In genomic region chr20:44410583-44411019, GRCh38 we compare ENCODE assay signal across 1 cellular context.
TF ChIP-seq lines count a peak whose summit lies in the region.

No MANE protein-coding gene starts in this region.

TF ChIP-seq in HepG2, 621 proteins besides CTCF, POLR2A, EP300 and RAD21 (continues in another document):
- TF ChIP-seq STAT5B (CRISPR knock-in tag; IDR thresholded peaks at IDR 0.05) = peak; percentile 29; the same call in 1 of the 2 replicates
- TF ChIP-seq SSRP1 (CRISPR knock-in tag; IDR thresholded peaks at IDR 0.05) = 0 out of 2 replicates have a peak, but pooled peaks have one; percentile 12
- 0 out of 2 replicates have a peak, but pooled peaks have one; percentile 4 for TF ChIP-seq ZNF317 (CRISPR knock-in tag; IDR thresholded peaks at IDR 0.05)
- TF ChIP-seq TBP (CRISPR knock-in tag; IDR thresholded peaks at IDR 0.05) = no peak
- TF ChIP-seq TFDP1 (CRISPR knock-in tag; IDR thresholded peaks at IDR 0.05; ENCODE audit: borderline replicate concordance) = 0 out of 2 replicates have a peak, but pooled peaks have one; percentile 35
- TF ChIP-seq ZNF607 (CRISPR knock-in tag; IDR thresholded peaks at IDR 0.05; ENCODE audit: borderline replicate concordance) = peak; percentile 41
- TF ChIP-seq ZBTB38 (CRISPR knock-in tag; IDR thresholded peaks at IDR 0.05) = no peak
- peak; percentile 28; the same call in 1 of the 2 replicates for TF ChIP-seq ZNF30 (CRISPR knock-in tag; IDR thresholded peaks at IDR 0.05)
- TF ChIP-seq ZNF709 (CRISPR knock-in tag; IDR thresholded peaks at IDR 0.05) = no peak
- TF ChIP-seq SP2 (CRISPR knock-in tag; IDR thresholded peaks at IDR 0.05) = 0 out of 2 replicates have a peak, but pooled peaks have one; percentile 51
- TF ChIP-seq FOXO4 (CRISPR knock-in tag; conservative IDR thresholded peaks at IDR 0.05) = 0 out of 2 replicates have a peak, but pooled peaks have one; percentile 82
- no peak for TF ChIP-seq ZEB1 (IDR thresholded peaks at IDR 0.05; ENCODE audit: insufficient replicate concordance, low read depth)
- 0 out of 2 replicates have a peak, but pooled peaks have one; percentile 5 for TF ChIP-seq MIER2 (CRISPR knock-in tag; IDR thresholded peaks at IDR 0.05)
- peak; percentile 72; the same call in 1 of the 2 replicates for TF ChIP-seq SMYD3 (CRISPR knock-in tag; IDR thresholded peaks at IDR 0.05)
- TF ChIP-seq, protein P1, sequence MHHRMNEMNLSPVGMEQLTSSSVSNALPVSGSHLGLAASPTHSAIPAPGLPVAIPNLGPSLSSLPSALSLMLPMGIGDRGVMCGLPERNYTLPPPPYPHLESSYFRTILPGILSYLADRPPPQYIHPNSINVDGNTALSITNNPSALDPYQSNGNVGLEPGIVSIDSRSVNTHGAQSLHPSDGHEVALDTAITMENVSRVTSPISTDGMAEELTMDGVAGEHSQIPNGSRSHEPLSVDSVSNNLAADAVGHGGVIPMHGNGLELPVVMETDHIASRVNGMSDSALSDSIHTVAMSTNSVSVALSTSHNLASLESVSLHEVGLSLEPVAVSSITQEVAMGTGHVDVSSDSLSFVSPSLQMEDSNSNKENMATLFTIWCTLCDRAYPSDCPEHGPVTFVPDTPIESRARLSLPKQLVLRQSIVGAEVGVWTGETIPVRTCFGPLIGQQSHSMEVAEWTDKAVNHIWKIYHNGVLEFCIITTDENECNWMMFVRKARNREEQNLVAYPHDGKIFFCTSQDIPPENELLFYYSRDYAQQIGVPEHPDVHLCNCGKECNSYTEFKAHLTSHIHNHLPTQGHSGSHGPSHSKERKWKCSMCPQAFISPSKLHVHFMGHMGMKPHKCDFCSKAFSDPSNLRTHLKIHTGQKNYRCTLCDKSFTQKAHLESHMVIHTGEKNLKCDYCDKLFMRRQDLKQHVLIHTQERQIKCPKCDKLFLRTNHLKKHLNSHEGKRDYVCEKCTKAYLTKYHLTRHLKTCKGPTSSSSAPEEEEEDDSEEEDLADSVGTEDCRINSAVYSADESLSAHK (CRISPR knock-in tag; IDR thresholded peaks at IDR 0.05; ENCODE audit: borderline replicate concordance) = peak; percentile 27; the same call in 1 of the 2 replicates
- TF ChIP-seq MAFG (CRISPR knock-in tag; IDR thresholded peaks at IDR 0.05) = peak; percentile 35; the same call in 1 of the 2 replicates
- TF ChIP-seq PAF1 (CRISPR knock-in tag; IDR thresholded peaks at IDR 0.05) = 0 out of 2 replicates have a peak, but pooled peaks have one; percentile 82
- 0 out of 2 replicates have a peak, but pooled peaks have one; percentile 9 for TF ChIP-seq ZMYM4 (CRISPR knock-in tag; IDR thresholded peaks at IDR 0.05)
- TF ChIP-seq IRX3 (CRISPR knock-in tag; IDR thresholded peaks at IDR 0.05; ENCODE audit: borderline replicate concordance, low read depth) = 0 out of 2 replicates have a peak, but pooled peaks have one; percentile 45
- 0 out of 2 replicates have a peak, but pooled peaks have one; percentile 40 for TF ChIP-seq ARHGAP35 (CRISPR knock-in tag; IDR thresholded peaks at IDR 0.05; ENCODE audit: borderline replicate concordance)
- TF ChIP-seq RBFOX2 (IDR thresholded peaks at IDR 0.05; ENCODE audit: low read depth, low read length) = peak; percentile 59
- TF ChIP-seq, protein P2, sequence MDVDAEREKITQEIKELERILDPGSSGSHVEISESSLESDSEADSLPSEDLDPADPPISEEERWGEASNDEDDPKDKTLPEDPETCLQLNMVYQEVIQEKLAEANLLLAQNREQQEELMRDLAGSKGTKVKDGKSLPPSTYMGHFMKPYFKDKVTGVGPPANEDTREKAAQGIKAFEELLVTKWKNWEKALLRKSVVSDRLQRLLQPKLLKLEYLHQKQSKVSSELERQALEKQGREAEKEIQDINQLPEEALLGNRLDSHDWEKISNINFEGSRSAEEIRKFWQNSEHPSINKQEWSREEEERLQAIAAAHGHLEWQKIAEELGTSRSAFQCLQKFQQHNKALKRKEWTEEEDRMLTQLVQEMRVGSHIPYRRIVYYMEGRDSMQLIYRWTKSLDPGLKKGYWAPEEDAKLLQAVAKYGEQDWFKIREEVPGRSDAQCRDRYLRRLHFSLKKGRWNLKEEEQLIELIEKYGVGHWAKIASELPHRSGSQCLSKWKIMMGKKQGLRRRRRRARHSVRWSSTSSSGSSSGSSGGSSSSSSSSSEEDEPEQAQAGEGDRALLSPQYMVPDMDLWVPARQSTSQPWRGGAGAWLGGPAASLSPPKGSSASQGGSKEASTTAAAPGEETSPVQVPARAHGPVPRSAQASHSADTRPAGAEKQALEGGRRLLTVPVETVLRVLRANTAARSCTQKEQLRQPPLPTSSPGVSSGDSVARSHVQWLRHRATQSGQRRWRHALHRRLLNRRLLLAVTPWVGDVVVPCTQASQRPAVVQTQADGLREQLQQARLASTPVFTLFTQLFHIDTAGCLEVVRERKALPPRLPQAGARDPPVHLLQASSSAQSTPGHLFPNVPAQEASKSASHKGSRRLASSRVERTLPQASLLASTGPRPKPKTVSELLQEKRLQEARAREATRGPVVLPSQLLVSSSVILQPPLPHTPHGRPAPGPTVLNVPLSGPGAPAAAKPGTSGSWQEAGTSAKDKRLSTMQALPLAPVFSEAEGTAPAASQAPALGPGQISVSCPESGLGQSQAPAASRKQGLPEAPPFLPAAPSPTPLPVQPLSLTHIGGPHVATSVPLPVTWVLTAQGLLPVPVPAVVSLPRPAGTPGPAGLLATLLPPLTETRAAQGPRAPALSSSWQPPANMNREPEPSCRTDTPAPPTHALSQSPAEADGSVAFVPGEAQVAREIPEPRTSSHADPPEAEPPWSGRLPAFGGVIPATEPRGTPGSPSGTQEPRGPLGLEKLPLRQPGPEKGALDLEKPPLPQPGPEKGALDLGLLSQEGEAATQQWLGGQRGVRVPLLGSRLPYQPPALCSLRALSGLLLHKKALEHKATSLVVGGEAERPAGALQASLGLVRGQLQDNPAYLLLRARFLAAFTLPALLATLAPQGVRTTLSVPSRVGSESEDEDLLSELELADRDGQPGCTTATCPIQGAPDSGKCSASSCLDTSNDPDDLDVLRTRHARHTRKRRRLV (CRISPR knock-in tag; IDR thresholded peaks at IDR 0.05) = 0 out of 2 replicates have a peak, but pooled peaks have one; percentile 35
- TF ChIP-seq ZSCAN20 (CRISPR knock-in tag; IDR thresholded peaks at IDR 0.05; ENCODE audit: borderline replicate concordance) = 0 out of 2 replicates have a peak, but pooled peaks have one; percentile 43
- peak; percentile 86 for TF ChIP-seq U2AF1 (optimal IDR thresholded peaks at IDR 0.05; ENCODE audit: low read depth, low read length)
- TF ChIP-seq, protein P3, sequence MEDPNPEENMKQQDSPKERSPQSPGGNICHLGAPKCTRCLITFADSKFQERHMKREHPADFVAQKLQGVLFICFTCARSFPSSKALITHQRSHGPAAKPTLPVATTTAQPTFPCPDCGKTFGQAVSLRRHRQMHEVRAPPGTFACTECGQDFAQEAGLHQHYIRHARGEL (CRISPR knock-in tag; IDR thresholded peaks at IDR 0.05) = 0 out of 2 replicates have a peak, but pooled peaks have one; percentile 3
- TF ChIP-seq ZFP36L1 (CRISPR knock-in tag; IDR thresholded peaks at IDR 0.05) = 0 out of 2 replicates have a peak, but pooled peaks have one; percentile 7
- 0 out of 2 replicates have a peak, but pooled peaks have one; percentile 49 for TF ChIP-seq ZNF569 (CRISPR knock-in tag; IDR thresholded peaks at IDR 0.05; ENCODE audit: borderline replicate concordance)
- no peak for TF ChIP-seq ZNF446 (CRISPR knock-in tag; IDR thresholded peaks at IDR 0.05)
- TF ChIP-seq, protein P4, sequence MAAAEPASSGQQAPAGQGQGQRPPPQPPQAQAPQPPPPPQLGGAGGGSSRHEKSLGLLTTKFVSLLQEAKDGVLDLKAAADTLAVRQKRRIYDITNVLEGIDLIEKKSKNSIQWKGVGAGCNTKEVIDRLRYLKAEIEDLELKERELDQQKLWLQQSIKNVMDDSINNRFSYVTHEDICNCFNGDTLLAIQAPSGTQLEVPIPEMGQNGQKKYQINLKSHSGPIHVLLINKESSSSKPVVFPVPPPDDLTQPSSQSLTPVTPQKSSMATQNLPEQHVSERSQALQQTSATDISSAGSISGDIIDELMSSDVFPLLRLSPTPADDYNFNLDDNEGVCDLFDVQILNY (CRISPR knock-in tag; conservative IDR thresholded peaks at IDR 0.05) = peak; percentile 26; the same call in 1 of the 2 replicates
- 0 out of 2 replicates have a peak, but pooled peaks have one; percentile 8 for TF ChIP-seq ZNF784 (CRISPR knock-in tag; IDR thresholded peaks at IDR 0.05; ENCODE audit: borderline replicate concordance)
- TF ChIP-seq THAP8 (CRISPR knock-in tag; IDR thresholded peaks at IDR 0.05; ENCODE audit: borderline replicate concordance) = peak; percentile 82; the same call in 1 of the 2 replicates
- TF ChIP-seq, protein P5, sequence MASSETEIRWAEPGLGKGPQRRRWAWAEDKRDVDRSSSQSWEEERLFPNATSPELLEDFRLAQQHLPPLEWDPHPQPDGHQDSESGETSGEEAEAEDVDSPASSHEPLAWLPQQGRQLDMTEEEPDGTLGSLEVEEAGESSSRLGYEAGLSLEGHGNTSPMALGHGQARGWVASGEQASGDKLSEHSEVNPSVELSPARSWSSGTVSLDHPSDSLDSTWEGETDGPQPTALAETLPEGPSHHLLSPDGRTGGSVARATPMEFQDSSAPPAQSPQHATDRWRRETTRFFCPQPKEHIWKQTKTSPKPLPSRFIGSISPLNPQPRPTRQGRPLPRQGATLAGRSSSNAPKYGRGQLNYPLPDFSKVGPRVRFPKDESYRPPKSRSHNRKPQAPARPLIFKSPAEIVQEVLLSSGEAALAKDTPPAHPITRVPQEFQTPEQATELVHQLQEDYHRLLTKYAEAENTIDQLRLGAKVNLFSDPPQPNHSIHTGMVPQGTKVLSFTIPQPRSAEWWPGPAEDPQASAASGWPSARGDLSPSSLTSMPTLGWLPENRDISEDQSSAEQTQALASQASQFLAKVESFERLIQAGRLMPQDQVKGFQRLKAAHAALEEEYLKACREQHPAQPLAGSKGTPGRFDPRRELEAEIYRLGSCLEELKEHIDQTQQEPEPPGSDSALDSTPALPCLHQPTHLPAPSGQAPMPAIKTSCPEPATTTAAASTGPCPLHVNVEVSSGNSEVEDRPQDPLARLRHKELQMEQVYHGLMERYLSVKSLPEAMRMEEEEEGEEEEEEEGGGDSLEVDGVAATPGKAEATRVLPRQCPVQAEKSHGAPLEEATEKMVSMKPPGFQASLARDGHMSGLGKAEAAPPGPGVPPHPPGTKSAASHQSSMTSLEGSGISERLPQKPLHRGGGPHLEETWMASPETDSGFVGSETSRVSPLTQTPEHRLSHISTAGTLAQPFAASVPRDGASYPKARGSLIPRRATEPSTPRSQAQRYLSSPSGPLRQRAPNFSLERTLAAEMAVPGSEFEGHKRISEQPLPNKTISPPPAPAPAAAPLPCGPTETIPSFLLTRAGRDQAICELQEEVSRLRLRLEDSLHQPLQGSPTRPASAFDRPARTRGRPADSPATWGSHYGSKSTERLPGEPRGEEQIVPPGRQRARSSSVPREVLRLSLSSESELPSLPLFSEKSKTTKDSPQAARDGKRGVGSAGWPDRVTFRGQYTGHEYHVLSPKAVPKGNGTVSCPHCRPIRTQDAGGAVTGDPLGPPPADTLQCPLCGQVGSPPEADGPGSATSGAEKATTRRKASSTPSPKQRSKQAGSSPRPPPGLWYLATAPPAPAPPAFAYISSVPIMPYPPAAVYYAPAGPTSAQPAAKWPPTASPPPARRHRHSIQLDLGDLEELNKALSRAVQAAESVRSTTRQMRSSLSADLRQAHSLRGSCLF (CRISPR knock-in tag; IDR thresholded peaks at IDR 0.05; ENCODE audit: borderline replicate concordance) = 0 out of 2 replicates have a peak, but pooled peaks have one; percentile 79
- TF ChIP-seq ZFP36L2 (CRISPR knock-in tag; IDR thresholded peaks at IDR 0.05) = no peak
